31 cellular contexts compared by ENCODE assay signal in the genomic region with DNA sequence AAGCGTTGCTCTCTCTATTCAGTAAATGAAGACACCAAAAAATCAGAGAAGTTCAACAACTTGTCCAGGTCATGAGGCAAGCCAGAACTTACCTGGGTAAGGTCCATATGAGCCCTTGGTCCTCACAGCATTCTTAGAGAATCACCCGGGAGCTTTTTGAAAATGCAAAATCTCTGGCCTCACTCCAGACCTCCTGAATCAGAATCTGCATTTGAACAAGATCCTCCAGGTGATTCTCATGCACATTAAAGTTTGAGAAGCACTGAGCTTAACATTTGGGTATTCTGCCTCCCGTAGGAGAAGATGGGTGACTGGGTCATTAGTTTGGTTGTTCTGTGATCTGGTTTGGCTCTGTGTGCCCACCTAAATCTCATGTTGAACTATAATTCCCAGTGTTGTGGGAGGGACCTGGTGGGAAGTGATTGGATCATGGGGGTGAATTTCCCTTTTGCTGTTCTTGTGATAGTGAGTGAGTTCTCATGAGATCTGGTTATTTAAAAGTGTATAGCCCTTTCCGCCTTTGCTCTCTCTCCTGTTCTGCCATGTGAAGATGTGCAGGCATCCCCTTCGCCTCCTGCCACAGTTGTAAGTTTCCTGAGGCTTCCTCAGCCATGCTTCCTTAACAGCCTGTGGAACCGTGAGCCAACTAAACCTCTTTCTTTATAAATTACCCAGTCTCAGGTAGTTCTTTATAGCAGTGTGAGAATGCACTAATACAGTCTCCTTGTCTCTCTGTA.
A peak's percentile ranks its signal among the peaks of the same experiment; 100 is the strongest.
DNase-seq lines count a peak whose midpoint lies in the region; ATAC-seq and TF ChIP-seq lines count a peak whose summit lies in the region.
"Had no signal": no experiment of that assay in that cellular context is flagged by ENCODE, and none has a peak within 500 bp of the region (broad histone marks: within the 10 kb centered on the region; RNA-seq: fewer than 3 reads in every experiment).

No MANE protein-coding gene starts in this region.

- H3F3A ChIP-seq in neural progenitor cell (ENCODE audit: low read depth), result peaks cover 36% of the 10 kb centered on the region

- no peaks in the 10 kb centered on the region for H3K27me3 ChIP-seq in HUES48 (ENCODE audit: control insufficient read depth, insufficient read depth, low read length)
- H3K27me3 ChIP-seq in gastroesophageal sphincter, result no peaks in the 10 kb centered on the region
- no peaks in the 10 kb centered on the region for H3K27me3 ChIP-seq in neural progenitor cell
- H3K27me3 ChIP-seq in colonic mucosa, result no peaks in the 10 kb centered on the region
- H3K27me3 ChIP-seq: BE2C, breast epithelium, foreskin keratinocyte, heart right ventricle, ovary had no signal

- no peak overlapping the region for H2AFZ ChIP-seq in neural progenitor cell (replicated peaks)

- H3K4me2 ChIP-seq in neural progenitor cell, result no peak overlapping the region

- no peaks in the 10 kb centered on the region for H3K9me3 ChIP-seq in HUES48 (ENCODE audit: control insufficient read depth, insufficient read depth, low read length)
- H3K9me3 ChIP-seq in gastroesophageal sphincter, result no peaks in the 10 kb centered on the region
- H3K9me3 ChIP-seq in neural progenitor cell (ENCODE audit: low read depth), result no peaks in the 10 kb centered on the region
- no peaks in the 10 kb centered on the region for H3K9me3 ChIP-seq in colonic mucosa
- H3K9me3 ChIP-seq: BE2C, breast epithelium, heart right ventricle, ovary had no signal

- H3K36me3 Mint-ChIP-seq in neural progenitor cell (no peaks in the 10 kb centered on the region), type B pancreatic cell (peaks cover 8% of the 10 kb centered on the region)

- no peak for TF ChIP-seq EP300 in gastroesophageal sphincter (IDR thresholded peaks at IDR 0.05)

- ATAC-seq in gastroesophageal sphincter, result no peak
- ATAC-seq: activated T-helper 17 cell treated with anti-CD3 and anti-CD28 coated beads, Interleukin-2, amount 50 U/mL, for 72 hours; foreskin keratinocyte; heart right ventricle; left ventricle myocardium superior; naive thymus-derived CD4-positive, alpha-beta T cell; right cardiac atrium had no signal

- DNase-seq in neural progenitor cell (ENCODE audit: low spot score) (no peak), type B pancreatic cell (ENCODE audit: extremely low spot score, unreplicated experiment) (no peak), colonic mucosa (no peak), GM03348 (ENCODE audit: low spot score) (no peak), iPS-NIHi7 (ENCODE audit: extremely low spot score) (no peak), Kasumi-1 (lab: John Stamatoyannopoulos, UW) (no peak)
- DNase-seq: activated CD4-positive, alpha-beta memory T cell treated with anti-CD3 and anti-CD28 coated beads, Interleukin-2, amount 10 ng/mL, durations not matched to agents 7 days and 5 days; activated CD4-positive, CD25-positive, alpha-beta regulatory T cell treated with anti-CD3 and anti-CD28 coated beads, Interleukin-2, amount 50 U/mL, for 72 hours; activated CD8-positive, alpha-beta memory T cell treated with anti-CD3 and anti-CD28 coated beads, Interleukin-2, amount 50 U/mL, for 48 hours; activated naive CD4-positive, alpha-beta T cell treated with anti-CD3 and anti-CD28 coated beads, Interleukin-2, amount 50 U/mL, for 16 hours; amniotic stem cell; BE2C; effector CD4-positive, alpha-beta T cell; foreskin keratinocyte; heart right ventricle; islet precursor cell; KBM-7; left ventricle myocardium superior; MM.1S; naive thymus-derived CD4-positive, alpha-beta T cell; NCI-H1417; NCI-H2081; NCI-H748 treated with DMSO at 0.1 percent for 48 hours; ovary; right cardiac atrium; stimulated activated CD4-positive, alpha-beta T cell treated with anti-CD3 and anti-CD28 coated beads, Interleukin-2, amount 100 ng/mL, for 48 hours had no signal

- no peak overlapping the region for H3K9ac ChIP-seq in HUES48 (ENCODE audit: low read depth, low read length)
- no peak overlapping the region for H3K9ac ChIP-seq in neural progenitor cell
- H3K9ac ChIP-seq in colonic mucosa (ENCODE audit: low read depth in 2 of 2, low read length in 2 of 2), result no peak overlapping the region

- no peaks in the 10 kb centered on the region for H3K79me2 ChIP-seq in neural progenitor cell (ENCODE audit: low read depth)

- H4K20me1 ChIP-seq in neural progenitor cell (ENCODE audit: low read depth), result no peaks in the 10 kb centered on the region

- H3K4me1 Mint-ChIP-seq in neural progenitor cell (peaks cover 58% of the 10 kb centered on the region), type B pancreatic cell (ENCODE audit: unreplicated experiment) (peaks cover 61% of the 10 kb centered on the region)
- H3K4me1 Mint-ChIP-seq: activated CD4-positive, alpha-beta memory T cell treated with anti-CD3 and anti-CD28 coated beads, Interleukin-2, amount 10 ng/mL, durations not matched to agents 7 days and 5 days; activated T-helper 17 cell treated with anti-CD3 and anti-CD28 coated beads, Interleukin-2, amount 50 U/mL, for 72 hours had no signal

- H3K36me3 ChIP-seq in HUES48 (ENCODE audit: control insufficient read depth, insufficient read depth, low read length) (no peaks in the 10 kb centered on the region), gastroesophageal sphincter (no peaks in the 10 kb centered on the region), neural progenitor cell (no peaks in the 10 kb centered on the region), colonic mucosa (no peaks in the 10 kb centered on the region)
- H3K36me3 ChIP-seq: BE2C, breast epithelium, heart right ventricle, ovary had no signal

- H3K9me3 Mint-ChIP-seq in neural progenitor cell (peaks cover 2% of the 10 kb centered on the region), type B pancreatic cell (peaks cover 4% of the 10 kb centered on the region)
- H3K9me3 Mint-ChIP-seq: activated CD4-positive, alpha-beta memory T cell treated with anti-CD3 and anti-CD28 coated beads, Interleukin-2, amount 10 ng/mL, durations not matched to agents 7 days and 5 days; activated T-helper 17 cell treated with anti-CD3 and anti-CD28 coated beads, Interleukin-2, amount 50 U/mL, for 72 hours; naive thymus-derived CD4-positive, alpha-beta T cell had no signal

- 71 to 91% methylated on average over 5 of the region's 6 CpGs for WGBS in gastroesophageal sphincter (ENCODE audit: low coverage in 1 of 2), 2 donors

- H3K4me3 ChIP-seq in HUES48 (ENCODE audit: low read depth, low read length) (peak overlapping the region; percentile 10), gastroesophageal sphincter (no peak overlapping the region), neural progenitor cell (no peak overlapping the region), colonic mucosa (no peak overlapping the region)
- H3K4me3 ChIP-seq: breast epithelium, heart right ventricle, ovary had no signal

- TF ChIP-seq CTCF in gastroesophageal sphincter (IDR thresholded peaks at IDR 0.05) (no peak), neural progenitor cell (IDR thresholded peaks at IDR 0.05) (no peak), type B pancreatic cell (conservative IDR thresholded peaks at IDR 0.05) (no peak), colonic mucosa (IDR thresholded peaks at IDR 0.05) (no peak)

- H3K27me3 Mint-ChIP-seq in neural progenitor cell (ENCODE audit: insufficient read depth, low read depth), result no peaks in the 10 kb centered on the region
- H3K27me3 Mint-ChIP-seq in type B pancreatic cell, result no peaks in the 10 kb centered on the region
- H3K27me3 Mint-ChIP-seq: activated CD4-positive, alpha-beta memory T cell treated with anti-CD3 and anti-CD28 coated beads, Interleukin-2, amount 10 ng/mL, durations not matched to agents 7 days and 5 days; activated T-helper 17 cell treated with anti-CD3 and anti-CD28 coated beads, Interleukin-2, amount 50 U/mL, for 72 hours had no signal

- H3K4me3 Mint-ChIP-seq in neural progenitor cell (no peak overlapping the region), type B pancreatic cell (peak overlapping the region; percentile 40)
- H3K4me3 Mint-ChIP-seq: activated CD4-positive, alpha-beta memory T cell treated with anti-CD3 and anti-CD28 coated beads, Interleukin-2, amount 10 ng/mL, durations not matched to agents 7 days and 5 days; activated T-helper 17 cell treated with anti-CD3 and anti-CD28 coated beads, Interleukin-2, amount 50 U/mL, for 72 hours; naive thymus-derived CD4-positive, alpha-beta T cell had no signal

- peaks cover 61% of the 10 kb centered on the region for H3K4me1 ChIP-seq in HUES48 (ENCODE audit: control insufficient read depth, insufficient read depth, low read length)
- H3K4me1 ChIP-seq in gastroesophageal sphincter, result peaks cover 10 to 73% (median 32%) of the 10 kb centered on the region in 3 donors
- H3K4me1 ChIP-seq in neural progenitor cell, result peaks cover 37% of the 10 kb centered on the region
- no peaks in the 10 kb centered on the region for H3K4me1 ChIP-seq in colonic mucosa
- H3K4me1 ChIP-seq: BE2C, breast epithelium had no signal

- H3K27ac Mint-ChIP-seq in neural progenitor cell (peak overlapping the region; percentile 40), type B pancreatic cell (peak overlapping the region; percentile 74)
- H3K27ac Mint-ChIP-seq: activated CD4-positive, alpha-beta memory T cell treated with anti-CD3 and anti-CD28 coated beads, Interleukin-2, amount 10 ng/mL, durations not matched to agents 7 days and 5 days; activated T-helper 17 cell treated with anti-CD3 and anti-CD28 coated beads, Interleukin-2, amount 50 U/mL, for 72 hours; naive thymus-derived CD4-positive, alpha-beta T cell had no signal

- intact Hi-C loops in colonic mucosa (cut with DNase I), result no loop called here

- TF ChIP-seq POLR2A in gastroesophageal sphincter (IDR thresholded peaks at IDR 0.05), result no peak

- H3K27ac ChIP-seq in HUES48 (ENCODE audit: low read depth, low read length), result peak overlapping the region; percentile 36
- H3K27ac ChIP-seq in gastroesophageal sphincter, result peak overlapping the region; percentile 25 to 91 (median 79)
- no peak overlapping the region for H3K27ac ChIP-seq in neural progenitor cell
- H3K27ac ChIP-seq in colonic mucosa, result no peak overlapping the region
- H3K27ac ChIP-seq: breast epithelium, heart right ventricle, RWPE1 had no signal

Comparison
In these comparisons a context has a peak if more than half of its experiments do, and no peak if none do; other contexts are left out.
1. H3K27ac ChIP-seq: peak in HUES48 (single experiment) and gastroesophageal sphincter (4 of 4); none in neural progenitor cell (single experiment) and colonic mucosa (single experiment).